Comparison of ENCODE assay signal across 31 cellular contexts in genomic region chr20:49680475-49680874, GRCh38. TPM values are rescaled to one million over a fixed set of nuclear protein-coding genes. Genes with fewer than 3 reads are reported as not detected.
A peak's percentile ranks its signal among the peaks of the same experiment; 100 is the strongest.
DNase-seq lines count a peak whose midpoint lies in the region; ATAC-seq and TF ChIP-seq lines count a peak whose summit lies in the region.
"Had no signal": no experiment of that assay in that cellular context is flagged by ENCODE, and none has a peak within 500 bp of the region (broad histone marks: within the 10 kb centered on the region; RNA-seq: fewer than 3 reads in every experiment).

No MANE protein-coding gene starts in this region.

- TF ChIP-seq EP300 in stomach (IDR thresholded peaks at IDR 0.05): no peak

- peaks cover 69% of the 10 kb centered on the region for H3K4me1 Mint-ChIP-seq in MCF 10A (ENCODE audit: insufficient read depth, unreplicated experiment)

- no peaks in the 10 kb centered on the region for H3K36me3 ChIP-seq in HCT116 (ENCODE audit: control insufficient read depth in 1 of 2, insufficient read depth in 2 of 2, low read length in 2 of 2)
- H3K36me3 ChIP-seq in PC-9 (ENCODE audit: low read depth): peaks cover 50% of the 10 kb centered on the region
- H3K36me3 ChIP-seq in left lung: no peaks in the 10 kb centered on the region
- H3K36me3 ChIP-seq in stomach: peaks cover 0 to 5% (median 2%) of the 10 kb centered on the region in 4 donors
- H3K36me3 ChIP-seq: brain microvascular endothelial cell, ovary had no signal

- no peaks in the 10 kb centered on the region for H3K9me3 ChIP-seq in HCT116 (ENCODE audit: control insufficient read depth in 1 of 2, insufficient read depth in 1 of 2, low read depth in 1 of 2, low read length in 2 of 2)
- no peaks in the 10 kb centered on the region for H3K9me3 ChIP-seq in PC-9 (ENCODE audit: insufficient read depth, low read depth)
- no peaks in the 10 kb centered on the region for H3K9me3 ChIP-seq in left lung
- no peaks in the 10 kb centered on the region for H3K9me3 ChIP-seq in stomach
- H3K9me3 ChIP-seq: ovary, spleen had no signal

- H3K27me3 Mint-ChIP-seq in MCF 10A (ENCODE audit: insufficient read depth, unreplicated experiment): no peaks in the 10 kb centered on the region
- H3K27me3 Mint-ChIP-seq: activated CD4-positive, alpha-beta T cell treated with anti-CD3 and anti-CD28 coated beads, Interleukin-2, amount 10 ng/mL, durations not matched to agents 24 days and 14 days; activated naive CD4-positive, alpha-beta T cell treated with anti-CD3 and anti-CD28 coated beads, Interleukin-2, amount 10 ng/mL, durations not matched to agents 7 days and 5 days; type B pancreatic cell had no signal

- 0 out of 2 replicates have a peak overlapping the region, but pooled peaks have one; percentile 80 for H3K4me2 ChIP-seq in HCT116 (ENCODE audit: low read length)
- peak overlapping the region; percentile 73 for H3K4me2 ChIP-seq in PC-9
- H3K4me2 ChIP-seq: GM23338 had no signal

- H3K4me1 ChIP-seq in HCT116 (ENCODE audit: control insufficient read depth in 1 of 2, insufficient read depth in 2 of 2, low read length in 2 of 2) (peaks cover 71 to 86% of the 10 kb centered on the region in 2 experiments), PC-9 (replicated peaks; ENCODE audit: insufficient read depth) (peaks cover 98% of the 10 kb centered on the region), left lung (peaks cover 73 to 100% of the 10 kb centered on the region in 2 donors), stomach (peaks cover 63 to 100% (median 78%) of the 10 kb centered on the region in 4 donors)

- BruUV-seq in HCT116 (replicated peaks; lab: Mats Ljungman, UMichigan) (no TSS peak), PC-9 (replicated peaks; lab: Mats Ljungman, UMichigan) (no TSS peak), MCF 10A (replicated peaks; lab: Mats Ljungman, UMichigan) (no TSS peak)

- H3K27me3 ChIP-seq in HCT116 (ENCODE audit: insufficient read depth, low read length): no peaks in the 10 kb centered on the region
- H3K27me3 ChIP-seq in PC-9 (ENCODE audit: insufficient read depth, low read depth): no peaks in the 10 kb centered on the region
- H3K27me3 ChIP-seq in left lung: no peaks in the 10 kb centered on the region
- H3K27me3 ChIP-seq in stomach: no peaks in the 10 kb centered on the region
- H3K27me3 ChIP-seq: brain microvascular endothelial cell, ovary, spleen had no signal

- DNase-seq in HCT116 (ENCODE audit: low read depth, low spot score) (no peak), PC-9 (no peak), left lung (no peak), stomach (no peak), KBM-7 (no peak), MCF 10A (ENCODE audit: unreplicated experiment) (no peak)
- DNase-seq: activated CD4-positive, alpha-beta T cell treated with anti-CD3 and anti-CD28 coated beads, Interleukin-2, amount 10 ng/mL, durations not matched to agents 24 days and 14 days; activated naive CD4-positive, alpha-beta T cell treated with anti-CD3 and anti-CD28 coated beads, Interleukin-2, amount 10 ng/mL, durations not matched to agents 7 days and 5 days; amniotic stem cell; brain microvascular endothelial cell; CD8-positive, alpha-beta T cell; DMS 273 treated with DMSO at 0.1 percent for 48 hours; EL; islet precursor cell; NCI-H1417 treated with DMSO at 0.1 percent for 48 hours; NCI-H2081 treated with DMSO at 0.1 percent for 48 hours; NCI-H345; NCI-H774; nephron progenitor cell; ovary; retina; spleen; substantia nigra; T-helper 9 cell; WERI-Rb-1 had no signal

- H3F3A ChIP-seq in PC-9 (ENCODE audit: insufficient read depth, low read depth): peaks cover 100% of the 10 kb centered on the region

- H3K4me3 Mint-ChIP-seq in MCF 10A (ENCODE audit: unreplicated experiment): no peak overlapping the region
- H3K4me3 Mint-ChIP-seq: activated naive CD4-positive, alpha-beta T cell treated with anti-CD3 and anti-CD28 coated beads, Interleukin-2, amount 10 ng/mL, durations not matched to agents 7 days and 5 days; activated T-helper 1 cell treated with anti-CD3 and anti-CD28 coated beads, Interleukin-12 subunit alpha, Interleukin-12 subunit beta, Interleukin-2, Interleukin-4 antibody, amounts not matched to agents 30 ng/mL and 10 ng/mL and 1 ng/mL, durations not matched to agents 14 hours and 24 hours and 36 hours; CD8-positive, alpha-beta T cell; GM23338; nephron progenitor cell had no signal

- no peak overlapping the region for H2AFZ ChIP-seq in HCT116 (ENCODE audit: low read depth, low read length, poor library complexity, severe bottlenecking)
- H2AFZ ChIP-seq in PC-9: no peak overlapping the region
- H2AFZ ChIP-seq: GM23338 had no signal

- intact Hi-C loops in HCT116 (cut with micrococcal nuclease): no loop called here
- intact Hi-C loops in PC-9 (cut with micrococcal nuclease; ENCODE audit: unreplicated experiment): loop anchor here (2.0 kb wide), 1 partner anchor 18 kb away; no protein-coding TSS in a partner anchor
- intact Hi-C loops in left lung (cut with DNase I): no loop called here
- intact Hi-C loops in stomach (cut with DNase I; ENCODE audit: low total_unique reads): no loop called here
- intact Hi-C loops in MCF 10A (cut with micrococcal nuclease): no loop called here

- POLR2A ChIA-PET in HCT116 (lab: Charles Lee) (interaction anchor here (1.6 kb wide), 1 partner anchor 16 kb away, joined by 5 read pairs; no protein-coding TSS in a partner anchor), PC-9 (lab: Charles Lee; ENCODE audit: unreplicated experiment) (no interaction called here), MCF 10A (lab: Yijun Ruan, JAX) (interaction anchor here (1.0 to 2.5 kb wide), 5 partner anchors 10 to 132 kb away, joined by 3 to 25 read pairs (median 4); partner anchors contain the start of gene SLC9A8)

- RAD21 ChIA-PET in HCT116 (lab: Charles Lee; ENCODE audit: low non-redundant PET in 1 of 2, low total read pairs in 2 of 2, uncharacterized antibody in 2 of 2, unreplicated experiment in 2 of 2): no interaction called here

- TF ChIP-seq CTCF in HCT116 (IDR thresholded peaks at IDR 0.05 in 2 of 3, conservative IDR thresholded peaks at IDR 0.05 in 1 of 3; ENCODE audit: borderline replicate concordance in 1 of 3, insufficient read depth in 1 of 3, low read depth in 2 of 3, low read length in 2 of 3) (no peak), PC-9 (conservative IDR thresholded peaks at IDR 0.05) (no peak), left lung (IDR thresholded peaks at IDR 0.05) (no peak), stomach (IDR thresholded peaks at IDR 0.05) (no peak), MCF 10A (IDR thresholded peaks at IDR 0.05; ENCODE audit: unreplicated experiment) (no peak)

- in situ Hi-C loops in KBM-7 (cut with MboI; ENCODE audit: low pct_unique_long_range_greater_than_20kb, low sequenced_read_pairs): no loop called here

- H3K27ac ChIP-seq in HCT116 (ENCODE audit: low read depth, low read length) (peak overlapping the region; percentile 90; the same call in 1 of the 2 replicates), PC-9 (peak overlapping the region; percentile 91), left lung (peak overlapping the region; percentile 79 to 88), stomach (peak overlapping the region in 3 of 5 donors; percentile 1 to 89 (median 86))
- H3K27ac ChIP-seq: brain microvascular endothelial cell, HL-60, ovary, WERI-Rb-1 had no signal

- H3K9ac ChIP-seq in HCT116 (ENCODE audit: low read length): no peak overlapping the region

- H3K9me2 ChIP-seq in HCT116 (ENCODE audit: insufficient read depth) (no peaks in the 10 kb centered on the region), PC-9 (ENCODE audit: insufficient read depth) (no peaks in the 10 kb centered on the region)

- CTCF ChIA-PET in HCT116 (lab: Charles Lee): no interaction called here
- CTCF ChIA-PET in PC-9 (lab: Charles Lee): no interaction called here
- CTCF ChIA-PET in MCF 10A (lab: Yijun Ruan, JAX): no interaction called here

- 56 to 72% (median 59%) methylated on average over 5 to 6 of the region's 6 CpGs for WGBS in stomach, 5 donors

- peaks cover 100% of the 10 kb centered on the region for H3K79me2 ChIP-seq in HCT116 (ENCODE audit: insufficient read depth, low read length)
- H3K79me2 ChIP-seq in PC-9 (ENCODE audit: low read depth): peaks cover 99% of the 10 kb centered on the region

- peaks cover 6% of the 10 kb centered on the region for H3K36me3 Mint-ChIP-seq in MCF 10A (ENCODE audit: insufficient read depth, unreplicated experiment)
- H3K36me3 Mint-ChIP-seq: activated naive CD4-positive, alpha-beta T cell treated with anti-CD3 and anti-CD28 coated beads, Interleukin-2, amount 10 ng/mL, durations not matched to agents 7 days and 5 days had no signal

- H4K20me1 ChIP-seq in HCT116 (ENCODE audit: insufficient read depth) (peaks cover 6% of the 10 kb centered on the region; the same call in 1 of the 2 replicates), PC-9 (ENCODE audit: insufficient read depth) (no peaks in the 10 kb centered on the region; the same call in 1 of the 2 replicates)

- no peak for TF ChIP-seq POLR2A in HCT116 (IDR thresholded peaks at IDR 0.05; ENCODE audit: borderline replicate concordance, extremely low read depth, insufficient read depth, insufficient read length)
- no peak for TF ChIP-seq POLR2A in stomach (IDR thresholded peaks at IDR 0.05)

- no peak overlapping the region for H3K27ac Mint-ChIP-seq in MCF 10A (ENCODE audit: low read depth, unreplicated experiment)
- H3K27ac Mint-ChIP-seq: activated CD4-positive, alpha-beta T cell treated with anti-CD3 and anti-CD28 coated beads, Interleukin-2, amount 10 ng/mL, durations not matched to agents 24 days and 14 days; activated naive CD4-positive, alpha-beta T cell treated with anti-CD3 and anti-CD28 coated beads, Interleukin-2, amount 10 ng/mL, durations not matched to agents 7 days and 5 days; activated T-helper 1 cell treated with anti-CD3 and anti-CD28 coated beads, Interleukin-12 subunit alpha, Interleukin-12 subunit beta, Interleukin-2, Interleukin-4 antibody, amounts not matched to agents 30 ng/mL and 10 ng/mL and 1 ng/mL, durations not matched to agents 14 hours and 24 hours and 36 hours had no signal

- no peaks in the 10 kb centered on the region for H3K9me3 Mint-ChIP-seq in MCF 10A (ENCODE audit: unreplicated experiment)
- H3K9me3 Mint-ChIP-seq: activated CD4-positive, alpha-beta T cell treated with anti-CD3 and anti-CD28 coated beads, Interleukin-2, amount 10 ng/mL, durations not matched to agents 24 days and 14 days; activated naive CD4-positive, alpha-beta T cell treated with anti-CD3 and anti-CD28 coated beads, Interleukin-2, amount 10 ng/mL, durations not matched to agents 7 days and 5 days; activated T-helper 1 cell treated with anti-CD3 and anti-CD28 coated beads, Interleukin-12 subunit alpha, Interleukin-12 subunit beta, Interleukin-2, Interleukin-4 antibody, amounts not matched to agents 30 ng/mL and 10 ng/mL and 1 ng/mL, durations not matched to agents 14 hours and 24 hours and 36 hours; CD8-positive, alpha-beta T cell; GM23338; nephron progenitor cell had no signal

- no peak for ATAC-seq in HCT116
- ATAC-seq in left lung: peak; percentile 2
- ATAC-seq in GM21423 (IDR thresholded peaks at IDR 0.05; ENCODE audit: unreplicated experiment): no peak
- ATAC-seq: CD8-positive, alpha-beta T cell; GM23338; Right ventricle myocardium inferior had no signal

- TF ChIP-seq RAD21 in HCT116 (IDR thresholded peaks at IDR 0.05; ENCODE audit: low read depth): no peak

- H3K4me3 ChIP-seq in HCT116 (replicated peaks in 1 of 2; ENCODE audit: low read depth in 1 of 2, low read length in 2 of 2) (no peak overlapping the region), PC-9 (no peak overlapping the region), left lung (no peak overlapping the region), stomach (no peak overlapping the region)
- H3K4me3 ChIP-seq: GM23338, ovary, spleen had no signal

RNA-seq across cellular contexts. Expression of gene B4GALT5, which starts 33.2 kb away (rescaled TPM):
- total RNA-seq in HCT116 (2021; ENCODE audit: unreplicated experiment) (92.5 TPM), PC-9 (2021) (61.7 and 63.1 TPM in 2 replicates), left lung (10 to 100 TPM; 38.4 to 51.0 TPM), stomach (10 to 100 TPM; 17.5 to 40.0 (median 25.8) TPM), MCF 10A (2022) (17.1 and 19.7 TPM in 2 replicates)
- 39.5 and 44.4 TPM in 2 replicates for polyA plus RNA-seq in HCT116 (2012)
- 10 to 100 TPM in 2 of 3 donors, 1 to 10 TPM in 1; 7.5 to 10.8 (median 10.2) TPM for polyA plus RNA-seq in stomach
